ENCODE assay signal across 1 cellular context in the genomic region with DNA sequence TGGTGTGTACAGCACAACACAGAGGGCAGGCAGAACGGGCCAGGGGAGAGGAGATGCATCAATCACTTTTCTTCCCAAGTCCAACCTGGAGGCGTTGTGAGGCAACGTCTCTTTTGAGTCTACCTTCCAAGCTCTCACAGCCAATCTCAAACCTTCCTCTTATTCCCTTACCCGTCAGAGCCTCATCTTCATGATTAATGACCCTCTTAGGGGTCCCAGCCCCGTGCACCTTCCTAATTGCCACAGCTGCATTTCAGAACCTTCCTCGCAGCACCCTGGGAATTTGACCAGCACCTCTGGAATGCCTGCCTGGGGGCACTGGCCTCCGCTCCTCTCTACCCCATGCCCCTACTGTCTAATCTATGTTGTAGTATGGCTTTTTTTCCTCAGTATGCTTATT.
TF ChIP-seq lines count a peak whose summit lies in the region.

No MANE protein-coding gene starts in this region.

TF ChIP-seq in GM23338, 12 proteins besides CTCF, POLR2A, EP300 and RAD21 (continued from another document):
- TF ChIP-seq REST (IDR thresholded peaks at IDR 0.05; ENCODE audit: unreplicated experiment): no peak
- no peak for TF ChIP-seq NANOG (IDR thresholded peaks at IDR 0.05; ENCODE audit: borderline replicate concordance)
- TF ChIP-seq EZH2phosphoT487 (IDR thresholded peaks at IDR 0.05; ENCODE audit: unreplicated experiment): no peak
